In genomic region chr5:53010819-53011218, GRCh38 we compare ENCODE assay signal across 17 cellular contexts. TPM values are rescaled to one million over a fixed set of nuclear protein-coding genes. Genes with fewer than 3 reads are reported as not detected.
DNase-seq lines count a peak whose midpoint lies in the region; ATAC-seq, FAIRE-seq and TF ChIP-seq lines count a peak whose summit lies in the region.
"Had no signal": no experiment of that assay in that cellular context is flagged by ENCODE, and none has a peak within 500 bp of the region (broad histone marks: within the 10 kb centered on the region; RNA-seq: fewer than 3 reads in every experiment).

No MANE protein-coding gene starts in this region.

- CTCF ChIA-PET in BJ (lab: Yijun Ruan, JAX), result interaction anchor here (1.0 to 2.1 kb wide), 3 partner anchors 12 to 25 kb away, joined by 3 to 5 read pairs (median 4); no protein-coding TSS in a partner anchor

- H3K4me1 Mint-ChIP-seq in astrocyte (ENCODE audit: low read depth, unreplicated experiment), result peaks cover 23% of the 10 kb centered on the region
- H3K4me1 Mint-ChIP-seq in activated T-helper 2 cell treated with anti-CD3 and anti-CD28 coated beads, Interferon-gamma antibody, Interleukin-2, Interleukin-4, amounts not matched to agents 10 μg/mL and 5 μg/mL and 100 μg/mL, durations not matched to agents 14 hours and 24 hours and 36 hours (ENCODE audit: low read depth), result peaks cover 64% of the 10 kb centered on the region

- no peaks in the 10 kb centered on the region for H3K27me3 ChIP-seq in BJ (ENCODE audit: control insufficient read depth, insufficient read depth, low read length)
- H3K27me3 ChIP-seq in astrocyte (ENCODE audit: insufficient read depth, low read length), result no peaks in the 10 kb centered on the region
- no peaks in the 10 kb centered on the region for H3K27me3 ChIP-seq in keratinocyte (ENCODE audit: control insufficient read depth, extremely low read depth, insufficient read depth, low read length)

- H3K4me2 ChIP-seq in astrocyte (ENCODE audit: low read length) (no peak overlapping the region), keratinocyte (ENCODE audit: control insufficient read depth, extremely low read depth, insufficient read depth, low read depth, low read length) (no peak overlapping the region)

- no peak overlapping the region for H2AFZ ChIP-seq in astrocyte (ENCODE audit: low read depth, low read length)
- H2AFZ ChIP-seq in keratinocyte (ENCODE audit: control insufficient read depth, low read length), result no peak overlapping the region

- DNase-seq in BJ (ENCODE audit: low read depth) (no peak), HT1080 (ENCODE audit: low read depth) (peak; percentile 32), astrocyte (ENCODE audit: low read depth) (no peak), keratinocyte (ENCODE audit: low read depth, low spot score) (no peak), cerebellar cortex (ENCODE audit: low spot score) (no peak)
- DNase-seq in activated T-helper 2 cell treated with anti-CD3 and anti-CD28 coated beads, Interferon-gamma antibody, Interleukin-2, Interleukin-4, amounts not matched to agents 10 μg/mL and 5 μg/mL and 100 μg/mL, durations not matched to agents 14 hours and 24 hours and 36 hours (ENCODE audit: low spot score), result no peak
- DNase-seq: DMS 273 treated with DMSO at 0.1 percent for 48 hours, Karpas-422, MM.1S, NCI-H1105, NCI-H1694, NCI-H524 had no signal

- H3K9me3 ChIP-seq in astrocyte (ENCODE audit: insufficient read depth, low read depth, low read length) (no peaks in the 10 kb centered on the region), keratinocyte (ENCODE audit: control insufficient read depth, low read depth, low read length) (no peaks in the 10 kb centered on the region)

- H3K4me1 ChIP-seq in astrocyte (ENCODE audit: insufficient read depth, low read length), result peaks cover 21% of the 10 kb centered on the region
- H3K4me1 ChIP-seq in keratinocyte (ENCODE audit: control insufficient read depth, extremely low read depth, insufficient read depth, low read length), result peaks cover 45% of the 10 kb centered on the region

- H3K4me3 Mint-ChIP-seq in astrocyte (ENCODE audit: unreplicated experiment), result no peak overlapping the region
- H3K4me3 Mint-ChIP-seq in activated T-helper 2 cell treated with anti-CD3 and anti-CD28 coated beads, Interferon-gamma antibody, Interleukin-2, Interleukin-4, amounts not matched to agents 10 μg/mL and 5 μg/mL and 100 μg/mL, durations not matched to agents 14 hours and 24 hours and 36 hours (ENCODE audit: low read depth), result no peak overlapping the region

- TF ChIP-seq CTCF in BJ (IDR thresholded peaks at IDR 0.05; ENCODE audit: insufficient read depth, low read depth, low read length) (0 out of 2 replicates have a peak, but pooled peaks have one; percentile 13), astrocyte (IDR thresholded peaks at IDR 0.05; ENCODE audit: insufficient read depth, low read depth, low read length) (no peak), keratinocyte (optimal IDR thresholded peaks at IDR 0.05 in 1 of 3, IDR thresholded peaks at IDR 0.05 in 1 of 3, conservative IDR thresholded peaks at IDR 0.05 in 1 of 3; ENCODE audit: extremely low read depth in 1 of 3, insufficient read depth in 2 of 3, low read length in 3 of 3) (no peak)

- no peak for ATAC-seq in GM19455 (IDR thresholded peaks at IDR 0.05; ENCODE audit: unreplicated experiment)
- ATAC-seq: Right ventricle myocardium inferior had no signal

- H4K20me1 ChIP-seq in astrocyte (ENCODE audit: insufficient read depth, low read length) (no peaks in the 10 kb centered on the region), keratinocyte (ENCODE audit: control insufficient read depth, extremely low read depth, insufficient read depth, low read length) (peaks cover under 1% of the 10 kb centered on the region)

- intact Hi-C loops in activated T-helper 2 cell treated with anti-CD3 and anti-CD28 coated beads, Interferon-gamma antibody, Interleukin-2, Interleukin-4, amounts not matched to agents 10 μg/mL and 5 μg/mL and 100 μg/mL, durations not matched to agents 14 hours and 24 hours and 36 hours (cut with micrococcal nuclease), result no loop called here

- H3K9me1 ChIP-seq in keratinocyte (ENCODE audit: control insufficient read depth, extremely low read depth, insufficient read depth, low read length), result no peaks in the 10 kb centered on the region

- no peaks in the 10 kb centered on the region for H3K27me3 Mint-ChIP-seq in astrocyte (ENCODE audit: low read depth, unreplicated experiment)
- peaks cover 42% of the 10 kb centered on the region for H3K27me3 Mint-ChIP-seq in activated T-helper 2 cell treated with anti-CD3 and anti-CD28 coated beads, Interferon-gamma antibody, Interleukin-2, Interleukin-4, amounts not matched to agents 10 μg/mL and 5 μg/mL and 100 μg/mL, durations not matched to agents 14 hours and 24 hours and 36 hours (ENCODE audit: low read depth)

- peaks cover 5% of the 10 kb centered on the region for H3K36me3 Mint-ChIP-seq in astrocyte (ENCODE audit: low read depth, unreplicated experiment)
- peaks cover 18% of the 10 kb centered on the region for H3K36me3 Mint-ChIP-seq in activated T-helper 2 cell treated with anti-CD3 and anti-CD28 coated beads, Interferon-gamma antibody, Interleukin-2, Interleukin-4, amounts not matched to agents 10 μg/mL and 5 μg/mL and 100 μg/mL, durations not matched to agents 14 hours and 24 hours and 36 hours (ENCODE audit: low read depth)

- no peak overlapping the region for H3K4me3 ChIP-seq in BJ (ENCODE audit: low read depth, low read length)
- no peak overlapping the region for H3K4me3 ChIP-seq in astrocyte (ENCODE audit: insufficient read depth, low read depth, low read length)
- H3K4me3 ChIP-seq in keratinocyte (ENCODE audit: control insufficient read depth in 2 of 3, extremely low read depth in 1 of 3, insufficient read depth in 2 of 3, low read depth in 1 of 3, low read length in 3 of 3), result no peak overlapping the region

- dilution Hi-C loops in keratinocyte (cut with MboI; ENCODE audit: extremely low pct_ligation_motif_present, low sequenced_read_pairs), result no loop called here

- no peak for FAIRE-seq in astrocyte (lab: Jason Lieb, UNC)
- peak; percentile 29 for FAIRE-seq in keratinocyte (lab: Jason Lieb, UNC)
- FAIRE-seq: A204.1, H1 had no signal

- peaks cover 2% of the 10 kb centered on the region for H3K9me3 Mint-ChIP-seq in astrocyte (ENCODE audit: unreplicated experiment)
- H3K9me3 Mint-ChIP-seq in activated T-helper 2 cell treated with anti-CD3 and anti-CD28 coated beads, Interferon-gamma antibody, Interleukin-2, Interleukin-4, amounts not matched to agents 10 μg/mL and 5 μg/mL and 100 μg/mL, durations not matched to agents 14 hours and 24 hours and 36 hours, result peaks cover 17% of the 10 kb centered on the region

- H3K27ac Mint-ChIP-seq in astrocyte (ENCODE audit: unreplicated experiment), result peak overlapping the region; percentile 38
- no peak overlapping the region for H3K27ac Mint-ChIP-seq in activated T-helper 2 cell treated with anti-CD3 and anti-CD28 coated beads, Interferon-gamma antibody, Interleukin-2, Interleukin-4, amounts not matched to agents 10 μg/mL and 5 μg/mL and 100 μg/mL, durations not matched to agents 14 hours and 24 hours and 36 hours

- POLR2A ChIA-PET in BJ (lab: Charles Lee), result no interaction called here

- H3K27ac ChIP-seq in astrocyte (ENCODE audit: low read depth, low read length) (no peak overlapping the region), keratinocyte (ENCODE audit: control insufficient read depth, insufficient read depth, low read length) (no peak overlapping the region)
- H3K27ac ChIP-seq: C4-2B had no signal

- no peaks in the 10 kb centered on the region for H3K36me3 ChIP-seq in BJ (ENCODE audit: control insufficient read depth, insufficient read depth, low read length)
- H3K36me3 ChIP-seq in astrocyte (ENCODE audit: insufficient read depth, low read length), result no peaks in the 10 kb centered on the region
- H3K36me3 ChIP-seq in keratinocyte (ENCODE audit: control insufficient read depth in 2 of 2, extremely low read depth in 1 of 2, insufficient read depth in 2 of 2, low read length in 2 of 2), result peaks cover 3 to 12% of the 10 kb centered on the region in 2 experiments

- H3K9ac ChIP-seq in astrocyte (ENCODE audit: low read length) (no peak overlapping the region), keratinocyte (ENCODE audit: control insufficient read depth, extremely low read depth, insufficient read depth, low read length) (no peak overlapping the region)

- H3K79me2 ChIP-seq in astrocyte (ENCODE audit: insufficient read depth, low read length) (peaks cover 14% of the 10 kb centered on the region), keratinocyte (ENCODE audit: control insufficient read depth, insufficient read depth, low read length) (peaks cover 83% of the 10 kb centered on the region)

RNA-seq across cellular contexts. Expression of gene ITGA2, which starts 21.7 kb away (rescaled TPM):
- polyA plus RNA-seq in BJ (2011; rRNA removed), result 5.3 and 10.1 TPM in 2 replicates
- 8.4 and 10.4 TPM in 2 replicates for polyA minus RNA-seq in BJ (2011; rRNA and poly(A)+ RNA removed)
- total RNA-seq in HT1080 (2014; rRNA removed; shearing (Covaris generic)), result 60.9 and 76.0 TPM in 2 replicates
- polyA plus RNA-seq in HT1080 (2015; cell fraction: cytosol; rRNA removed), result 49.5 and 73.9 TPM in 2 replicates
- polyA plus RNA-seq in HT1080 (2015; cell fraction: nucleus; rRNA removed), result 472 and 506 TPM in 2 replicates
- 20.1 and 35.9 TPM in 2 replicates for total RNA-seq in astrocyte
- 75.4 to 112 TPM (median 107 TPM) in 3 replicates for polyA plus RNA-seq in keratinocyte
- 8.1 TPM for polyA plus RNA-seq in keratinocyte (2011; ENCODE audit: low read depth)
- 14.3 and 31.7 TPM in 2 replicates for polyA plus RNA-seq in keratinocyte (2011; cell fraction: cytosol; rRNA removed)
- 139 and 168 TPM in 2 replicates for polyA plus RNA-seq in keratinocyte (2011; cell fraction: nucleus; rRNA removed)
- 21.1 and 96.1 TPM in 2 replicates for polyA plus RNA-seq in keratinocyte (2012; ENCODE audit: low replicate concordance)
- 143 to 270 TPM (median 175 TPM) in 3 replicates for polyA minus RNA-seq in keratinocyte
- 71.6 TPM for polyA minus RNA-seq in keratinocyte (2011; cell fraction: cytosol; rRNA and poly(A)+ RNA removed)
- polyA minus RNA-seq in keratinocyte (2011; cell fraction: nucleus; rRNA and poly(A)+ RNA removed), result 267 and 529 TPM in 2 replicates
- total RNA-seq in activated T-helper 2 cell treated with anti-CD3 and anti-CD28 coated beads, Interferon-gamma antibody, Interleukin-2, Interleukin-4, amounts not matched to agents 10 μg/mL and 5 μg/mL and 100 μg/mL, durations not matched to agents 14 hours and 24 hours and 36 hours, result 1.4 and 1.5 TPM in 2 replicates
